ENCODE assay signal across 1 cellular context in the genomic region with DNA sequence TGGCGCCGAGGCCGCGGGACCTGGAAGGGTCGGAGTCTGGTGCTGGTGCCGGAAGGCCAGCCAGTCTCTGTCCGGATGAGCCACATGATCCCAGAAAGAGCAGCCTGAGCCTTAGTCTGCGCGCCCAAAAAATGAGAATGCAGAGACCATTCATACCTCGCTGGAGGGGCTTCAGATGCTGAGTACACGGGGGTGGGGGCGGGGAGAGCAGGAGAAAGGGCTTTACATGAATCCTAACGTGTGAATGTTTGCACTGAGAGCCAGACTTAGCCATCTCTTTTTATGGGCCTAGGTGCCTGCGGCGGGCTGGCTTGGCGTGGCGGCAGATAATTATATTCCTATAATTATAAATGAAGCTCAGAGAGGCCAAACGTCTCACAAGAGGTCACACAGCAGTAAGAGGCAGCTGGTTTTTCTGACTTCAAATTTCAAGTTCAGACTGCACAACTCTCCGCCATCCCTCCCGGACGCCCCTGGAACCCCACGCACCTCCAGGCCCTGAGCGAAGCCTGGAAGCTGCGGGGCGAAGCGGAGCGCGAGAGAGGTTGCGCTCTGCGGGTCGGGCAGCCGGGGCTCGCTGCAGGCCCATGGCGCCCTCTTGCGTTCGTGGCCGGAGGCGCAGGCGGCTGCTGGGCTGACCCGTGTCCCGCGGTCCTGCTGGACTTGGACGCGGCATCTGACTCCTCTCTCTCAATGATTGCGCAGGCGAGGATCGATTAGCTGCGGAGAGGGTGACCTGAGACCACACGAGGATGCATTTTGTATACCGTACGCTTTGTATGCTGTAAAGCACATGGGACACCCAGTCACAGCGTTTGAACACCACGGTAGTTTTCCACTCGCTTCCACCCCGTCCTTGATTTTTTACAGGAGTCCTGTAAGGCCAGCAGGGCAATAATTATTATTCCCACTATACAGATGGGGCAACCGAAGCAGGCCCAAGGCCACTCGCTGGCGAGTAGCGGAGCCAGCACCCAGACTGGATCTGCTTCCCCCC.
A peak's percentile ranks its signal among the peaks of the same experiment; 100 is the strongest.
TF ChIP-seq lines count a peak whose summit lies in the region.

No MANE protein-coding gene starts in this region.

TF ChIP-seq in HepG2, 621 proteins besides CTCF, POLR2A, EP300 and RAD21 (continued from another document and continues in another):
- TF ChIP-seq HOXA3 (CRISPR knock-in tag; IDR thresholded peaks at IDR 0.05), result peak; percentile 44; the same call in 1 of the 2 replicates
- TF ChIP-seq ZMAT3 (CRISPR knock-in tag; conservative IDR thresholded peaks at IDR 0.05), result 0 out of 2 replicates have a peak, but pooled peaks have one; percentile 40
- no peak for TF ChIP-seq SMAD9 (CRISPR knock-in tag; IDR thresholded peaks at IDR 0.05)
- no peak for TF ChIP-seq ZNF83 (CRISPR knock-in tag; IDR thresholded peaks at IDR 0.05; ENCODE audit: borderline replicate concordance)
- TF ChIP-seq, protein P1, sequence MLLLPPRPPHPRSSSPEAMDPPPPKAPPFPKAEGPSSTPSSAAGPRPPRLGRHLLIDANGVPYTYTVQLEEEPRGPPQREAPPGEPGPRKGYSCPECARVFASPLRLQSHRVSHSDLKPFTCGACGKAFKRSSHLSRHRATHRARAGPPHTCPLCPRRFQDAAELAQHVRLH (CRISPR knock-in tag; IDR thresholded peaks at IDR 0.05; ENCODE audit: borderline replicate concordance, low read depth), result no peak
- TF ChIP-seq, protein P2, sequence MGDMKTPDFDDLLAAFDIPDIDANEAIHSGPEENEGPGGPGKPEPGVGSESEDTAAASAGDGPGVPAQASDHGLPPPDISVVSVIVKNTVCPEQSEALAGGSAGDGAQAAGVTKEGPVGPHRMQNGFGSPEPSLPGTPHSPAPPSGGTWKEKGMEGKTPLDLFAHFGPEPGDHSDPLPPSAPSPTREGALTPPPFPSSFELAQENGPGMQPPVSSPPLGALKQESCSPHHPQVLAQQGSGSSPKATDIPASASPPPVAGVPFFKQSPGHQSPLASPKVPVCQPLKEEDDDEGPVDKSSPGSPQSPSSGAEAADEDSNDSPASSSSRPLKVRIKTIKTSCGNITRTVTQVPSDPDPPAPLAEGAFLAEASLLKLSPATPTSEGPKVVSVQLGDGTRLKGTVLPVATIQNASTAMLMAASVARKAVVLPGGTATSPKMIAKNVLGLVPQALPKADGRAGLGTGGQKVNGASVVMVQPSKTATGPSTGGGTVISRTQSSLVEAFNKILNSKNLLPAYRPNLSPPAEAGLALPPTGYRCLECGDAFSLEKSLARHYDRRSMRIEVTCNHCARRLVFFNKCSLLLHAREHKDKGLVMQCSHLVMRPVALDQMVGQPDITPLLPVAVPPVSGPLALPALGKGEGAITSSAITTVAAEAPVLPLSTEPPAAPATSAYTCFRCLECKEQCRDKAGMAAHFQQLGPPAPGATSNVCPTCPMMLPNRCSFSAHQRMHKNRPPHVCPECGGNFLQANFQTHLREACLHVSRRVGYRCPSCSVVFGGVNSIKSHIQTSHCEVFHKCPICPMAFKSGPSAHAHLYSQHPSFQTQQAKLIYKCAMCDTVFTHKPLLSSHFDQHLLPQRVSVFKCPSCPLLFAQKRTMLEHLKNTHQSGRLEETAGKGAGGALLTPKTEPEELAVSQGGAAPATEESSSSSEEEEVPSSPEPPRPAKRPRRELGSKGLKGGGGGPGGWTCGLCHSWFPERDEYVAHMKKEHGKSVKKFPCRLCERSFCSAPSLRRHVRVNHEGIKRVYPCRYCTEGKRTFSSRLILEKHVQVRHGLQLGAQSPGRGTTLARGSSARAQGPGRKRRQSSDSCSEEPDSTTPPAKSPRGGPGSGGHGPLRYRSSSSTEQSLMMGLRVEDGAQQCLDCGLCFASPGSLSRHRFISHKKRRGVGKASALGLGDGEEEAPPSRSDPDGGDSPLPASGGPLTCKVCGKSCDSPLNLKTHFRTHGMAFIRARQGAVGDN (CRISPR knock-in tag; IDR thresholded peaks at IDR 0.05), result peak; percentile 48
- no peak for TF ChIP-seq HNF4A (CRISPR knock-in tag; IDR thresholded peaks at IDR 0.05)
- TF ChIP-seq HMG20B (CRISPR knock-in tag; conservative IDR thresholded peaks at IDR 0.05), result no peak
- no peak for TF ChIP-seq CHD4 (IDR thresholded peaks at IDR 0.05; ENCODE audit: borderline replicate concordance, low read length)
- no peak for TF ChIP-seq NR2F6 (IDR thresholded peaks at IDR 0.05)
- TF ChIP-seq NR2F6 (CRISPR knock-in tag; IDR thresholded peaks at IDR 0.05), result peak; percentile 15; the same call in 1 of the 2 replicates
- no peak for TF ChIP-seq ZNF34 (CRISPR knock-in tag; IDR thresholded peaks at IDR 0.05; ENCODE audit: borderline replicate concordance)
- TF ChIP-seq ZBTB8A (CRISPR knock-in tag; IDR thresholded peaks at IDR 0.05; ENCODE audit: borderline replicate concordance, low read depth), result no peak
- peak; percentile 11; the same call in 1 of the 2 replicates for TF ChIP-seq CEBPB (IDR thresholded peaks at IDR 0.05; ENCODE audit: borderline replicate concordance, low read depth, low read length)
- TF ChIP-seq ZSCAN21 (CRISPR knock-in tag; IDR thresholded peaks at IDR 0.05; ENCODE audit: borderline replicate concordance), result no peak
- TF ChIP-seq ZNF761 (CRISPR knock-in tag; conservative IDR thresholded peaks at IDR 0.05), result no peak
- peak; percentile 64; the same call in 1 of the 2 replicates for TF ChIP-seq RNF2 (conservative IDR thresholded peaks at IDR 0.05; ENCODE audit: low read depth)
- peak; percentile 96 for TF ChIP-seq ZMYM3 (CRISPR knock-in tag; IDR thresholded peaks at IDR 0.05)
- TF ChIP-seq CBFB (CRISPR knock-in tag; IDR thresholded peaks at IDR 0.05), result peak; percentile 55; the same call in 1 of the 2 replicates
- TF ChIP-seq BCL6 (CRISPR knock-in tag; IDR thresholded peaks at IDR 0.05), result peak; percentile 12; the same call in 1 of the 2 replicates
- no peak for TF ChIP-seq ZNF280D (CRISPR knock-in tag; IDR thresholded peaks at IDR 0.05)
- no peak for TF ChIP-seq PRMT3 (CRISPR knock-in tag; IDR thresholded peaks at IDR 0.05; ENCODE audit: borderline replicate concordance, low read depth)
- TF ChIP-seq FOXA1 (IDR thresholded peaks at IDR 0.05), result no peak
- TF ChIP-seq FOXA1 (CRISPR knock-in tag; IDR thresholded peaks at IDR 0.05), result no peak
- no peak for TF ChIP-seq SETDB1 (CRISPR knock-in tag; IDR thresholded peaks at IDR 0.05; ENCODE audit: borderline replicate concordance)
- TF ChIP-seq ZNF572 (CRISPR knock-in tag; IDR thresholded peaks at IDR 0.05), result no peak
- TF ChIP-seq ZNF7 (CRISPR knock-in tag; IDR thresholded peaks at IDR 0.05), result no peak
- no peak for TF ChIP-seq ZBTB7A (CRISPR knock-in tag; IDR thresholded peaks at IDR 0.05)
- TF ChIP-seq SIN3A (IDR thresholded peaks at IDR 0.05; ENCODE audit: borderline replicate concordance, low read depth, low read length), result no peak
- TF ChIP-seq RBM22 (optimal IDR thresholded peaks at IDR 0.05; ENCODE audit: low read length), result no peak
- TF ChIP-seq SATB2 (CRISPR knock-in tag; IDR thresholded peaks at IDR 0.05), result no peak
- 0 out of 2 replicates have a peak, but pooled peaks have one; percentile 41 for TF ChIP-seq ZBED4 (CRISPR knock-in tag; IDR thresholded peaks at IDR 0.05; ENCODE audit: borderline replicate concordance)
- peak; percentile 32; the same call in 1 of the 2 replicates for TF ChIP-seq RXRA (CRISPR knock-in tag; IDR thresholded peaks at IDR 0.05)
- no peak for TF ChIP-seq RERE (CRISPR knock-in tag; IDR thresholded peaks at IDR 0.05; ENCODE audit: low read depth)
- TF ChIP-seq, protein P3, sequence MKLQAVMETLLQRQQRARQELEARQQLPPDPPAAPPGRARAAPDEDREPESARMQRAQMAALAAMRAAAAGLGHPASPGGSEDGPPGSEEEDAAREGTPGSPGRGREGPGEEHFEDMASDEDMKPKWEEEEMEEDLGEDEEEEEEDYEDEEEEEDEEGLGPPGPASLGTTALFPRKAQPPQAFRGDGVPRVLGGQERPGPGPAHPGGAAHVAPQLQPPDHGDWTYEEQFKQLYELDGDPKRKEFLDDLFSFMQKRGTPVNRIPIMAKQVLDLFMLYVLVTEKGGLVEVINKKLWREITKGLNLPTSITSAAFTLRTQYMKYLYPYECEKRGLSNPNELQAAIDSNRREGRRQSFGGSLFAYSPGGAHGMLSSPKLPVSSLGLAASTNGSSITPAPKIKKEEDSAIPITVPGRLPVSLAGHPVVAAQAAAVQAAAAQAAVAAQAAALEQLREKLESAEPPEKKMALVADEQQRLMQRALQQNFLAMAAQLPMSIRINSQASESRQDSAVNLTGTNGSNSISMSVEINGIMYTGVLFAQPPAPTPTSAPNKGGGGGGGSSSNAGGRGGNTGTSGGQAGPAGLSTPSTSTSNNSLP (IDR thresholded peaks at IDR 0.05; ENCODE audit: low read depth, low read length), result no peak
- 0 out of 2 replicates have a peak, but pooled peaks have one; percentile 44 for TF ChIP-seq ZNF776 (CRISPR knock-in tag; IDR thresholded peaks at IDR 0.05)
- TF ChIP-seq ZNF20 (CRISPR knock-in tag; IDR thresholded peaks at IDR 0.05), result no peak
- TF ChIP-seq RCOR2 (CRISPR knock-in tag; IDR thresholded peaks at IDR 0.05), result peak; percentile 54; the same call in 1 of the 2 replicates
- TF ChIP-seq, protein P4, sequence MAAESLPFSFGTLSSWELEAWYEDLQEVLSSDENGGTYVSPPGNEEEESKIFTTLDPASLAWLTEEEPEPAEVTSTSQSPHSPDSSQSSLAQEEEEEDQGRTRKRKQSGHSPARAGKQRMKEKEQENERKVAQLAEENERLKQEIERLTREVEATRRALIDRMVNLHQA (CRISPR knock-in tag; IDR thresholded peaks at IDR 0.05), result no peak
- TF ChIP-seq NFIC (IDR thresholded peaks at IDR 0.05; ENCODE audit: low read length), result no peak
